8 cellular contexts compared by ENCODE assay signal in genomic region chr5:142432369-142432863, GRCh38.
DNase-seq lines count a peak whose midpoint lies in the region; ATAC-seq and TF ChIP-seq lines count a peak whose summit lies in the region.

No MANE protein-coding gene starts in this region.

- ATAC-seq in left cardiac atrium, result peak; percentile 29 to 51
- peak; percentile 77 for ATAC-seq in activated naive CD8-positive, alpha-beta T cell treated with anti-CD3 and anti-CD28 coated beads, Interleukin-2, amount 10 ng/mL, durations not matched to agents 7 days and 5 days (ENCODE audit: low read depth)

- peaks cover 2% of the 10 kb centered on the region for H3K36me3 Mint-ChIP-seq in activated naive CD8-positive, alpha-beta T cell treated with anti-CD3 and anti-CD28 coated beads, Interleukin-2, amount 10 ng/mL, durations not matched to agents 7 days and 5 days
- peaks cover 2% of the 10 kb centered on the region for H3K36me3 Mint-ChIP-seq in mesothelial cell of epicardium

- POLR2A ChIA-PET in activated naive CD8-positive, alpha-beta T cell treated with anti-CD3 and anti-CD28 coated beads, Interleukin-2, amount 10 ng/mL, durations not matched to agents 7 days and 5 days (lab: Charles Lee), result interaction anchor here (0.7 to 2.5 kb wide), 6 partner anchors 9 to 463 kb away, joined by 3 to 21 read pairs (median 6); partner anchors contain the start of gene SPRY4

- H3K4me1 ChIP-seq in right atrium auricular region, result peaks cover 0 to 27% of the 10 kb centered on the region in 2 donors

- H3K4me3 Mint-ChIP-seq in activated naive CD8-positive, alpha-beta T cell treated with anti-CD3 and anti-CD28 coated beads, Interleukin-2, amount 10 ng/mL, durations not matched to agents 7 days and 5 days, result peak overlapping the region; percentile 68
- H3K4me3 Mint-ChIP-seq in mesothelial cell of epicardium, result no peak overlapping the region

- no peak overlapping the region for H3K27ac ChIP-seq in right atrium auricular region

- H3K36me3 ChIP-seq in right atrium auricular region, result no peaks in the 10 kb centered on the region

- H3K9me3 ChIP-seq in right atrium auricular region, result no peaks in the 10 kb centered on the region

- peaks cover 3% of the 10 kb centered on the region for H3K27me3 Mint-ChIP-seq in activated naive CD8-positive, alpha-beta T cell treated with anti-CD3 and anti-CD28 coated beads, Interleukin-2, amount 10 ng/mL, durations not matched to agents 7 days and 5 days
- no peaks in the 10 kb centered on the region for H3K27me3 Mint-ChIP-seq in mesothelial cell of epicardium (ENCODE audit: low read depth)

- peak overlapping the region; percentile 90 for H3K27ac Mint-ChIP-seq in activated naive CD8-positive, alpha-beta T cell treated with anti-CD3 and anti-CD28 coated beads, Interleukin-2, amount 10 ng/mL, durations not matched to agents 7 days and 5 days
- no peak overlapping the region for H3K27ac Mint-ChIP-seq in mesothelial cell of epicardium

- H3K27me3 ChIP-seq in right atrium auricular region, result no peaks in the 10 kb centered on the region

- DNase-seq in left cardiac atrium (peak; percentile 39), right atrium auricular region (ENCODE audit: low spot score) (no peak), NCI-H2029 (lab: John Stamatoyannopoulos, UW) (peak; percentile 82), iPS-NIHi7 (ENCODE audit: extremely low spot score) (no peak), SK-N-DZ (ENCODE audit: low spot score) (no peak), mesothelial cell of epicardium (ENCODE audit: low spot score in 2 of 2, unreplicated experiment in 2 of 2) (no peak)
- peak; percentile 65 for DNase-seq in activated naive CD8-positive, alpha-beta T cell treated with anti-CD3 and anti-CD28 coated beads, Interleukin-2, amount 10 ng/mL, durations not matched to agents 7 days and 5 days
- peak; percentile 12 for DNase-seq in stimulated activated naive CD4-positive, alpha-beta T cell treated with Interleukin-2 at 50 U/mL for 16 hours (lab: John Stamatoyannopoulos, UW)

- H3K4me1 Mint-ChIP-seq in activated naive CD8-positive, alpha-beta T cell treated with anti-CD3 and anti-CD28 coated beads, Interleukin-2, amount 10 ng/mL, durations not matched to agents 7 days and 5 days, result peaks cover 37% of the 10 kb centered on the region
- H3K4me1 Mint-ChIP-seq in mesothelial cell of epicardium, result peaks cover 12% of the 10 kb centered on the region

- TF ChIP-seq CTCF in right atrium auricular region (IDR thresholded peaks at IDR 0.05), result no peak
- TF ChIP-seq CTCF in mesothelial cell of epicardium (IDR thresholded peaks at IDR 0.05; ENCODE audit: unreplicated experiment), result no peak

- intact Hi-C loops in left cardiac atrium (cut with DNase I), result no loop called here

- peaks cover 1% of the 10 kb centered on the region for H3K9me3 Mint-ChIP-seq in activated naive CD8-positive, alpha-beta T cell treated with anti-CD3 and anti-CD28 coated beads, Interleukin-2, amount 10 ng/mL, durations not matched to agents 7 days and 5 days
- H3K9me3 Mint-ChIP-seq in mesothelial cell of epicardium, result no peaks in the 10 kb centered on the region

- H3K4me3 ChIP-seq in right atrium auricular region, result no peak overlapping the region

Comparison
In these comparisons a context has a peak if more than half of its experiments do, and no peak if none do; other contexts are left out.
1. DNase-seq: peak in left cardiac atrium (single experiment), NCI-H2029 (single experiment), activated naive CD8-positive, alpha-beta T cell treated with anti-CD3 and anti-CD28 coated beads, Interleukin-2, amount 10 ng/mL, durations not matched to agents 7 days and 5 days (single experiment) and stimulated activated naive CD4-positive, alpha-beta T cell treated with Interleukin-2 at 50 U/mL for 16 hours (single experiment); none in right atrium auricular region (single experiment), iPS-NIHi7 (single experiment), SK-N-DZ (single experiment) and mesothelial cell of epicardium (0 of 2).